26 cellular contexts compared by ENCODE assay signal in the genomic region with DNA sequence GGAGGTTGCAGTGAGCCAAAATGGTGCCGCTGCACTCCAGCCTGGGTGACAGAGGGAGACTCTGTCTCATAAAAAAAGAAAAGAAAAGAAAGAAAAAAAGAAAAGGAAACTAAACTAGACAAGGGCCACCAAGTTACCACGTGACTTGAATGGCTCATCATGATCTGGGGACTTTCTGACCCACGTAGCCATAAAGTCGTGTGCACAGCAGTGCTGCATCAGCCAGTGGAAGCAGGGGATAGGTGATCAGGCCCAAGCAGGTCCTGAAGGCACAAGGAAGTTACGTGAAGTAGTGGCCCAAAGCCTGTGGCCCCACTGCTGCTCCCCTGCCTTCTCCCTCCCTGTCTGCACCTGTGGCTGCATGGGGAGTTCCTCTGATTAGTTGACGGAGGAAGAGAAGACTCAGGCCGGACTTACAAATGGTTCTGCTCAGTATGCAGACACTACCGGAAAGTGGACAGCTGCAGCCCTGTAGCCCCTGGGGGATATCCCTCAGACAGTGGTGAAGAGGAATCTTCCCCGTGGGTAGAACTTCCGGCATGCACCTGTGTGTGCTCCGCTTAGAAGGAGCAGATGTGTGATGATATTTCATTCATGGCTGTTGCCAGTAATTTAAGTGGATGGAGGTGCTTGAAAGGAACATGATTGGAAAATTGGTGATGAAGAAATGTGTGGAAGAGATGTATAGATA. TPM values are rescaled to one million over a fixed set of nuclear protein-coding genes. Genes with fewer than 3 reads are reported as not detected.
DNase-seq lines count a peak whose midpoint lies in the region; ATAC-seq, FAIRE-seq and TF ChIP-seq lines count a peak whose summit lies in the region.
"Had no signal": no experiment of that assay in that cellular context is flagged by ENCODE, and none has a peak within 500 bp of the region (broad histone marks: within the 10 kb centered on the region; RNA-seq: fewer than 3 reads in every experiment).

No MANE protein-coding gene starts in this region.

- no peak for TF ChIP-seq EP300 in GM12878 (IDR thresholded peaks at IDR 0.05; ENCODE audit: borderline replicate concordance in 1 of 2, control insufficient read depth in 1 of 2, low read depth in 2 of 2, low read length in 2 of 2)

- ATAC-seq in GM12878: peak; percentile 58
- ATAC-seq: Right ventricle myocardium inferior had no signal

- no peaks in the 10 kb centered on the region for H3K27me3 ChIP-seq in right atrium auricular region
- H3K27me3 ChIP-seq in GM12878 (replicated peaks in 1 of 2; ENCODE audit: control insufficient read depth in 2 of 2, insufficient read depth in 2 of 2, low read length in 1 of 2): no peaks in the 10 kb centered on the region; a peak in 2 of 4 replicates
- no peaks in the 10 kb centered on the region for H3K27me3 ChIP-seq in breast epithelium
- H3K27me3 ChIP-seq: SJSA1 had no signal

- no peak overlapping the region for H3K9ac ChIP-seq in GM12878 (ENCODE audit: control insufficient read depth, insufficient read depth, low read length)

- H3K4me2 ChIP-seq in GM12878 (ENCODE audit: control insufficient read depth, insufficient read depth): no peak overlapping the region

- H3K4me1 ChIP-seq in right atrium auricular region: peaks cover 0 to 8% of the 10 kb centered on the region in 2 donors
- H3K4me1 ChIP-seq in GM12878 (ENCODE audit: control insufficient read depth, insufficient read depth, low read length): no peaks in the 10 kb centered on the region
- H3K4me1 ChIP-seq in breast epithelium: no peaks in the 10 kb centered on the region
- H3K4me1 ChIP-seq: SJSA1 had no signal

- no peaks in the 10 kb centered on the region for H3K9me3 ChIP-seq in right atrium auricular region
- H3K9me3 ChIP-seq in GM12878 (replicated peaks; ENCODE audit: control insufficient read depth, insufficient read depth, low read length): no peaks in the 10 kb centered on the region
- H3K9me3 ChIP-seq in breast epithelium: no peaks in the 10 kb centered on the region
- H3K9me3 ChIP-seq: SJSA1 had no signal

- 25% methylated on average over 11 of the region's 11 CpGs for WGBS in GM12878 (ENCODE audit: insufficient coverage, insufficient replicate concordance, low lambda C conversion rate, missing lambda C conversion rate)

- BruUV-seq in GM12878 (replicated peaks; lab: Mats Ljungman, UMichigan): no TSS peak

- H3K36me3 Mint-ChIP-seq in neural crest cell (ENCODE audit: low read depth): no peaks in the 10 kb centered on the region
- H3K36me3 Mint-ChIP-seq: CD8-positive, alpha-beta memory T cell had no signal

- H3K4me1 Mint-ChIP-seq in neural crest cell: no peaks in the 10 kb centered on the region
- H3K4me1 Mint-ChIP-seq: CD8-positive, alpha-beta memory T cell had no signal

- no peak for TF ChIP-seq POLR2A in GM12878 (IDR thresholded peaks at IDR 0.05; ENCODE audit: low read depth, low read length)
- TF ChIP-seq POLR2A in breast epithelium (IDR thresholded peaks at IDR 0.05): no peak
- TF ChIP-seq POLR2A in erythroblast (IDR thresholded peaks at IDR 0.05; ENCODE audit: low read length): no peak

- TF ChIP-seq CTCF in right atrium auricular region (IDR thresholded peaks at IDR 0.05) (no peak), GM12878 (IDR thresholded peaks at IDR 0.05 in 2 of 3, conservative IDR thresholded peaks at IDR 0.05 in 1 of 3; ENCODE audit: control insufficient read depth in 2 of 3, extremely low read depth in 1 of 3, insufficient read depth in 1 of 3, low read depth in 3 of 3, low read length in 3 of 3) (no peak), neural crest cell (conservative IDR thresholded peaks at IDR 0.05) (no peak), breast epithelium (IDR thresholded peaks at IDR 0.05) (no peak)

- no peaks in the 10 kb centered on the region for H4K20me1 ChIP-seq in GM12878 (ENCODE audit: control insufficient read depth, insufficient read depth)

- H3K4me3 ChIP-seq in right atrium auricular region (no peak overlapping the region), GM12878 (no peak overlapping the region), breast epithelium (no peak overlapping the region)
- H3K4me3 ChIP-seq: SJSA1 had no signal

- CTCF ChIA-PET in GM12878 (lab: Yijun Ruan, JAX): no interaction called here

- no peak overlapping the region for H3K4me3 Mint-ChIP-seq in neural crest cell
- H3K4me3 Mint-ChIP-seq: CD8-positive, alpha-beta memory T cell had no signal

- DNase-seq in cardiac septum (ENCODE audit: low spot score) (peak; percentile 33), right atrium auricular region (ENCODE audit: low spot score) (no peak), GM12878 (ENCODE audit: low read depth, low spot score) (no peak), neural crest cell (ENCODE audit: low read depth, low spot score) (no peak), mucosa of gallbladder (ENCODE audit: low spot score) (no peak), NCI-H1694 (lab: John Stamatoyannopoulos, UW) (no peak), breast epithelium (ENCODE audit: low spot score in 2 of 2) (no peak), erythroblast (lab: John Stamatoyannopoulos, UW) (no peak)
- DNase-seq: ACHN; Calu3; CD8-positive, alpha-beta memory T cell; KBM-7; NCI-H1092 treated with DMSO at 0.1 percent for 48 hours; NCI-H1436 treated with DMSO at 0.1 percent for 48 hours; NCI-H2029; NCI-H226; NCI-H510A treated with DMSO at 0.1 percent for 48 hours; NCI-H774; OCI-M1 had no signal

- FAIRE-seq in GM12878 (lab: Jason Lieb, UNC): no peak
- FAIRE-seq: G401.6, GM19239 had no signal

- H3K27ac ChIP-seq in right atrium auricular region: no peak overlapping the region
- no peak overlapping the region for H3K27ac ChIP-seq in GM12878 (ENCODE audit: control insufficient read depth, insufficient read depth)
- no peak overlapping the region for H3K27ac ChIP-seq in breast epithelium
- H3K27ac ChIP-seq: 22Rv1, C4-2B, SJSA1 had no signal

- in situ Hi-C loops in GM12878 (cut with MboI): no loop called here

- H3K36me3 ChIP-seq in right atrium auricular region (no peaks in the 10 kb centered on the region), GM12878 (ENCODE audit: control insufficient read depth in 2 of 2, insufficient read depth in 2 of 2, low read length in 1 of 2) (no peaks in the 10 kb centered on the region), breast epithelium (no peaks in the 10 kb centered on the region)
- H3K36me3 ChIP-seq: SJSA1 had no signal

- RAD21 ChIA-PET in GM12878 (lab: Charles Lee; ENCODE audit: unreplicated experiment): no interaction called here

- SMC1A ChIA-PET in GM12878 (lab: Charles Lee; ENCODE audit: uncharacterized antibody, unreplicated experiment): no interaction called here

- no peaks in the 10 kb centered on the region for H3K79me2 ChIP-seq in GM12878 (ENCODE audit: control insufficient read depth, insufficient read depth, low read length)

- no peak for TF ChIP-seq RAD21 in GM12878 (IDR thresholded peaks at IDR 0.05; ENCODE audit: insufficient read depth, low read depth, low read length)

- no peaks in the 10 kb centered on the region for H3K27me3 Mint-ChIP-seq in neural crest cell (ENCODE audit: low read depth)
- H3K27me3 Mint-ChIP-seq: CD8-positive, alpha-beta memory T cell had no signal

- POLR2A ChIA-PET in GM12878 (lab: Charles Lee): no interaction called here

- H3K9me3 Mint-ChIP-seq in neural crest cell: peaks cover 4% of the 10 kb centered on the region
- H3K9me3 Mint-ChIP-seq: CD8-positive, alpha-beta memory T cell had no signal

- H3K27ac Mint-ChIP-seq in neural crest cell (ENCODE audit: unreplicated experiment): peak overlapping the region; percentile 4
- H3K27ac Mint-ChIP-seq: CD8-positive, alpha-beta memory T cell had no signal

- intact Hi-C loops in cardiac septum (cut with DNase I) (loop anchor here (10.0 kb wide), 1 partner anchor 684 kb away; no protein-coding TSS in a partner anchor), GM12878 (cut with micrococcal nuclease; ENCODE audit: unreplicated experiment) (no loop called here), breast epithelium (cut with DNase I; ENCODE audit: low total_unique reads) (loop anchor here (10.0 kb wide), 1 partner anchor 886 kb away; no protein-coding TSS in a partner anchor)

- H2AFZ ChIP-seq in GM12878 (ENCODE audit: control insufficient read depth, low read depth, low read length): no peak overlapping the region

RNA-seq across cellular contexts. Expression of a gene that starts 18.2 kb away (rescaled TPM):
- 663 TPM for total RNA-seq in cardiac septum
- total RNA-seq in right atrium auricular region: 100 to 1,000 TPM; 433 to 528 TPM
- total RNA-seq in GM12878 (2013; cell fraction: nucleolus; rRNA removed): 117 and 127 TPM in 2 replicates
- 58.2 and 59.2 TPM in 2 replicates for total RNA-seq in GM12878 (2014; rRNA removed)
- 48.9 and 55.3 TPM in 2 replicates for total RNA-seq in GM12878 (2014; rRNA removed; fragmentation: Illumina TruSeq; extraction: Trizol)
- total RNA-seq in GM12878 (2021): 145 TPM in 2 replicates
- polyA plus RNA-seq in GM12878 (2011; ENCODE audit: low read depth): 105 TPM
- 55.2 and 106 TPM in 2 replicates for polyA plus RNA-seq in GM12878 (2011; rRNA removed)
- polyA plus RNA-seq in GM12878 (2011; cell fraction: cytosol; rRNA removed): 215 and 249 TPM in 2 replicates
- polyA plus RNA-seq in GM12878 (2011; cell fraction: nucleus; rRNA removed): 252 and 253 TPM in 2 replicates
- 161 and 203 TPM in 2 replicates for polyA plus RNA-seq in GM12878 (2012)
- 49.0 and 99.3 TPM in 2 replicates for polyA plus RNA-seq in GM12878 (2014; fragmentation: Illumina TruSeq; extraction: Trizol)
- 1 to 10 TPM; 2.0 to 7.8 TPM for polyA plus RNA-seq in GM12878 (2014; fragmentation: Nextera tagmentation; extraction: Ambion mirVana)
- 118 and 139 TPM in 2 replicates for polyA plus RNA-seq in GM12878 (2014; rRNA removed)
- polyA plus RNA-seq in GM12878 (2016; fragmentation: Nextera tagmentation; extraction: Ambion mirVana): 10 to 100 TPM; 18.1 to 24.1 TPM
- 150 and 192 TPM in 2 replicates for polyA minus RNA-seq in GM12878 (2011; rRNA and poly(A)+ RNA removed)
- polyA minus RNA-seq in GM12878 (2011; cell fraction: cytosol; rRNA and poly(A)+ RNA removed): 81.7 and 85.6 TPM in 2 replicates
- 38.2 and 56.5 TPM in 2 replicates for polyA minus RNA-seq in GM12878 (2011; cell fraction: nucleus; rRNA and poly(A)+ RNA removed)
- 211 and 225 TPM in 2 replicates for total RNA-seq in neural crest cell
- total RNA-seq in mucosa of gallbladder: 746 TPM
- 100 to 1,000 TPM; 311 to 770 (median 330) TPM for total RNA-seq in breast epithelium

RNA-seq across cellular contexts. Expression of a gene that starts 41.7 kb away (rescaled TPM):
- total RNA-seq in cardiac septum (36.2 TPM), right atrium auricular region (10 to 100 TPM; 26.7 to 40.3 TPM), GM12878 (2014; rRNA removed) (49.0 and 52.2 TPM in 2 replicates), GM12878 (2014; rRNA removed; fragmentation: Illumina TruSeq; extraction: Trizol) (15.9 and 19.0 TPM in 2 replicates), GM12878 (2021) (52.6 and 55.4 TPM in 2 replicates), neural crest cell (48.8 and 60.1 TPM in 2 replicates), mucosa of gallbladder (50.5 TPM), breast epithelium (10 to 100 TPM; 36.8 to 44.9 (median 37.2) TPM)
- total RNA-seq in GM12878 (2013; cell fraction: nucleolus; rRNA removed): 17.2 and 17.7 TPM in 2 replicates
- polyA plus RNA-seq in GM12878 (2011; ENCODE audit: low read depth): 5.7 TPM
- polyA plus RNA-seq in GM12878 (2011; rRNA removed) (6.4 and 14.7 TPM in 2 replicates), GM12878 (2014; fragmentation: Illumina TruSeq; extraction: Trizol) (0.36 and 5.3 TPM in 2 replicates), GM12878 (2014; fragmentation: Nextera tagmentation; extraction: Ambion mirVana) (1 to 10 TPM in 1 of 2 experiments, under 1 TPM in 1; 0.69 to 5.3 TPM), GM12878 (2014; rRNA removed) (32.3 and 43.8 TPM in 2 replicates), GM12878 (2016; fragmentation: Nextera tagmentation; extraction: Ambion mirVana) (10 to 100 TPM; 62.8 to 70.1 TPM)
- polyA plus RNA-seq in GM12878 (2011; cell fraction: cytosol; rRNA removed): 21.9 and 41.0 TPM in 2 replicates
- 62.3 and 80.7 TPM in 2 replicates for polyA plus RNA-seq in GM12878 (2011; cell fraction: nucleus; rRNA removed)
- 21.8 and 26.7 TPM in 2 replicates for polyA plus RNA-seq in GM12878 (2012)
- polyA minus RNA-seq in GM12878 (2011; rRNA and poly(A)+ RNA removed): 11.3 and 24.7 TPM in 2 replicates
- polyA minus RNA-seq in GM12878 (2011; cell fraction: cytosol; rRNA and poly(A)+ RNA removed): 13.5 and 18.3 TPM in 2 replicates
- polyA minus RNA-seq in GM12878 (2011; cell fraction: nucleus; rRNA and poly(A)+ RNA removed): 20.7 and 40.5 TPM in 2 replicates

RNA-seq across cellular contexts. Expression of a gene that starts 57.1 kb away (rescaled TPM):
- total RNA-seq in cardiac septum: 26.2 TPM
- 10 to 100 TPM in 1 of 2 donors, 1 to 10 TPM in 1; 2.6 to 15.2 TPM for total RNA-seq in right atrium auricular region
- total RNA-seq in GM12878 (2013; cell fraction: nucleolus; rRNA removed): 0.52 and 0.76 TPM in 2 replicates
- total RNA-seq in GM12878 (2014; rRNA removed): not detected in 2 replicates
- total RNA-seq in GM12878 (2014; rRNA removed; fragmentation: Illumina TruSeq; extraction: Trizol): not detected in 2 replicates
- total RNA-seq in GM12878 (2021): not detected in 2 replicates
- not detected for polyA plus RNA-seq in GM12878 (2011; ENCODE audit: low read depth)
- 0.09 TPM in 1 of 2 replicates, not detected in the other for polyA plus RNA-seq in GM12878 (2011; rRNA removed)
- polyA plus RNA-seq in GM12878 (2011; cell fraction: cytosol; rRNA removed): 0.08 and 0.22 TPM in 2 replicates
- polyA plus RNA-seq in GM12878 (2011; cell fraction: nucleus; rRNA removed): 1.0 and 1.5 TPM in 2 replicates
- polyA plus RNA-seq in GM12878 (2012): not detected in 2 replicates
- polyA plus RNA-seq in GM12878 (2014; fragmentation: Illumina TruSeq; extraction: Trizol): not detected in 2 replicates
- polyA plus RNA-seq in GM12878 (2014; fragmentation: Nextera tagmentation; extraction: Ambion mirVana): not detected
- polyA plus RNA-seq in GM12878 (2014; rRNA removed): 0.08 TPM in 1 of 2 replicates, not detected in the other
- polyA plus RNA-seq in GM12878 (2016; fragmentation: Nextera tagmentation; extraction: Ambion mirVana): under 1 TPM in 1 of 2 experiments, not detected in 1; 0.08 TPM
- polyA minus RNA-seq in GM12878 (2011; rRNA and poly(A)+ RNA removed): not detected in 2 replicates
- polyA minus RNA-seq in GM12878 (2011; cell fraction: cytosol; rRNA and poly(A)+ RNA removed): not detected in 2 replicates
- 0.12 TPM in 1 of 2 replicates, not detected in the other for polyA minus RNA-seq in GM12878 (2011; cell fraction: nucleus; rRNA and poly(A)+ RNA removed)
- not detected in 2 replicates for total RNA-seq in neural crest cell
- total RNA-seq in mucosa of gallbladder: 1.1 TPM
- 1 to 10 TPM in 2 of 3 donors, under 1 TPM in 1; 0.33 to 2.4 (median 1.0) TPM for total RNA-seq in breast epithelium
- total RNA-seq: Calu3, Daoy had no signal

RNA-seq across cellular contexts. Expression of a gene that starts 57.2 kb away (rescaled TPM):
- 23.2 TPM for total RNA-seq in cardiac septum
- total RNA-seq in right atrium auricular region: 10 to 100 TPM in 1 of 2 donors, 1 to 10 TPM in 1; 1.4 to 11.9 TPM
- not detected in 2 replicates for total RNA-seq in GM12878 (2013; cell fraction: nucleolus; rRNA removed)
- 0.05 and 0.11 TPM in 2 replicates for total RNA-seq in GM12878 (2014; rRNA removed)
- total RNA-seq in GM12878 (2014; rRNA removed; fragmentation: Illumina TruSeq; extraction: Trizol): not detected in 2 replicates
- 0.26 TPM in 1 of 2 replicates, not detected in the other for total RNA-seq in GM12878 (2021)
- not detected for polyA plus RNA-seq in GM12878 (2011; ENCODE audit: low read depth)
- 0.06 TPM in 1 of 2 replicates, not detected in the other for polyA plus RNA-seq in GM12878 (2011; rRNA removed)
- polyA plus RNA-seq in GM12878 (2011; cell fraction: cytosol; rRNA removed): 0.08 TPM in 1 of 2 replicates, not detected in the other
- polyA plus RNA-seq in GM12878 (2011; cell fraction: nucleus; rRNA removed): 0.04 and 0.18 TPM in 2 replicates
- polyA plus RNA-seq in GM12878 (2012): not detected in 2 replicates
- polyA plus RNA-seq in GM12878 (2014; fragmentation: Illumina TruSeq; extraction: Trizol): 0.04 TPM in 1 of 2 replicates, not detected in the other
- not detected for polyA plus RNA-seq in GM12878 (2014; fragmentation: Nextera tagmentation; extraction: Ambion mirVana)
- polyA plus RNA-seq in GM12878 (2014; rRNA removed): not detected in 2 replicates
- not detected for polyA plus RNA-seq in GM12878 (2016; fragmentation: Nextera tagmentation; extraction: Ambion mirVana)
- not detected in 2 replicates for polyA minus RNA-seq in GM12878 (2011; rRNA and poly(A)+ RNA removed)
- not detected in 2 replicates for polyA minus RNA-seq in GM12878 (2011; cell fraction: cytosol; rRNA and poly(A)+ RNA removed)
- not detected in 2 replicates for polyA minus RNA-seq in GM12878 (2011; cell fraction: nucleus; rRNA and poly(A)+ RNA removed)
- total RNA-seq in neural crest cell: not detected in 2 replicates
- 1.6 TPM for total RNA-seq in mucosa of gallbladder
- 1 to 10 TPM in 1 of 3 donors, under 1 TPM in 2; 0.33 to 1.0 (median 0.96) TPM for total RNA-seq in breast epithelium
- total RNA-seq: Calu3 had no signal
